In the genomic region with DNA sequence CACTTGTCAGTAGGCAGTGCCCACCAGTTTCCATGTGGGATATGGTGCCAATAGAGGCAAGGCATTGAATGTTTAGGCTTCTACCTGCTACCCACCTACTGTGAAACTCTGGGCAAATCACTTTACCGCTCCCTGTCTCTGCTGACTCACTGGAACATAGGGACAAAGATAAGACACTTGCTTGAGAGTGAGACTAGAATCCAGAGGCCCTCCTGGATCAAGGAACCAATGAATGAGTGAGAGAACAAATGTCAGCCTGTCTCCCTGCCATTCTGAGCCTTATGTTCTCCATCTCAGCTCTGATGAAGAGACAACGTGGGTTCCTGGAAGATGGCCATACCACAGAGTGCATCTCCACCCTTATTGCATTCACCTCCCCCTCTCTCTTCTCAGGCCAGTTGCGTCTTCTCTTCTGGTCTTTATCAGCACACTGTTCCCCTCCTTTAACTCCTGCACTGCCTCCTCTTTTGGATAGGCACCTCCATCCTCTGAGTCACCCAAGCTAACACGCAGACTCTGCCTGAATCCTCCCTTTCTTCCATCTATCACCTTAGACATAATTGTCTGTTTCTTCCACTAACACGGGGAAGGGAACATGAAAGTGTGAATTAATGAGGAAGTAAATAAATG, we compare ENCODE assay signal across 22 cellular contexts. TPM values are rescaled to one million over a fixed set of nuclear protein-coding genes. Genes with fewer than 3 reads are reported as not detected.
A peak's percentile ranks its signal among the peaks of the same experiment; 100 is the strongest.
DNase-seq lines count a peak whose midpoint lies in the region; ATAC-seq and TF ChIP-seq lines count a peak whose summit lies in the region.
"Had no signal": no experiment of that assay in that cellular context is flagged by ENCODE, and none has a peak within 500 bp of the region (broad histone marks: within the 10 kb centered on the region; RNA-seq: fewer than 3 reads in every experiment).

No MANE protein-coding gene starts in this region.

- no peaks in the 10 kb centered on the region for H3K4me1 Mint-ChIP-seq in mesothelial cell of epicardium
- no peaks in the 10 kb centered on the region for H3K4me1 Mint-ChIP-seq in activated CD4-positive, alpha-beta memory T cell treated with anti-CD3 and anti-CD28 coated beads for 36 hours (ENCODE audit: low read depth)
- H3K4me1 Mint-ChIP-seq: CD4-positive, CD25-positive, alpha-beta regulatory T cell; CD8-positive, alpha-beta memory T cell had no signal

- no peak overlapping the region for H3K27ac ChIP-seq in upper lobe of left lung

- no peak overlapping the region for H3K4me3 ChIP-seq in upper lobe of left lung
- H3K4me3 ChIP-seq: GM12878, GM23338 had no signal

- H3K27me3 ChIP-seq in upper lobe of left lung, result no peaks in the 10 kb centered on the region
- H3K27me3 ChIP-seq: BE2C had no signal

- H3K27ac Mint-ChIP-seq in mesothelial cell of epicardium, result no peak overlapping the region
- H3K27ac Mint-ChIP-seq in activated CD4-positive, alpha-beta memory T cell treated with anti-CD3 and anti-CD28 coated beads for 36 hours, result no peak overlapping the region
- H3K27ac Mint-ChIP-seq: CD4-positive, CD25-positive, alpha-beta regulatory T cell; CD8-positive, alpha-beta memory T cell; GM23338 had no signal

- peaks cover 21% of the 10 kb centered on the region for H3K9me3 Mint-ChIP-seq in mesothelial cell of epicardium
- no peaks in the 10 kb centered on the region for H3K9me3 Mint-ChIP-seq in activated CD4-positive, alpha-beta memory T cell treated with anti-CD3 and anti-CD28 coated beads for 36 hours
- H3K9me3 Mint-ChIP-seq: CD4-positive, CD25-positive, alpha-beta regulatory T cell; CD8-positive, alpha-beta memory T cell; GM23338 had no signal

- TF ChIP-seq POLR2A in erythroblast (IDR thresholded peaks at IDR 0.05; ENCODE audit: low read length) (no peak), upper lobe of left lung (IDR thresholded peaks at IDR 0.05) (no peak)

- no peaks in the 10 kb centered on the region for H3K9me3 ChIP-seq in upper lobe of left lung
- H3K9me3 ChIP-seq: BE2C had no signal

- TF ChIP-seq CTCF in upper lobe of left lung (IDR thresholded peaks at IDR 0.05) (no peak), mesothelial cell of epicardium (IDR thresholded peaks at IDR 0.05; ENCODE audit: unreplicated experiment) (no peak)

- ATAC-seq in upper lobe of left lung (ENCODE audit: low FRiP score in 2 of 2), result peak; percentile 20 to 55

- CTCF ChIA-PET in activated CD4-positive, alpha-beta memory T cell treated with anti-CD3 and anti-CD28 coated beads for 36 hours (lab: Charles Lee), result interaction anchor here (1.2 to 2.9 kb wide), 3 partner anchors 175 to 529 kb away, joined by 4 to 15 read pairs (median 5); no protein-coding TSS in a partner anchor

- intact Hi-C loops in activated CD4-positive, alpha-beta memory T cell treated with anti-CD3 and anti-CD28 coated beads for 36 hours (cut with micrococcal nuclease), result loop anchor here (5.0 kb wide), 2 partner anchors 173 to 323 kb away; no protein-coding TSS in a partner anchor

- DNase-seq in OCI-M1 (lab: John Stamatoyannopoulos, UW) (peak; percentile 29), amniotic epithelial cell (ENCODE audit: low read depth) (peak; percentile 3), erythroblast (lab: John Stamatoyannopoulos, UW) (peak; percentile 50 to 72), upper lobe of left lung (no peak), NCI-H128 (lab: John Stamatoyannopoulos, UW; ENCODE audit: unreplicated experiment) (no peak), mesothelial cell of epicardium (ENCODE audit: low spot score in 2 of 2, unreplicated experiment in 2 of 2) (no peak)
- no peak for DNase-seq in activated CD4-positive, alpha-beta memory T cell treated with anti-CD3 and anti-CD28 coated beads for 36 hours
- DNase-seq: ACHN; BE2C; CD4-positive, CD25-positive, alpha-beta regulatory T cell; CD8-positive, alpha-beta memory T cell; COR-L47; DMS 273 treated with DMSO at 0.1 percent for 48 hours; DMS53; DND-41; EL; HCEC 1CT had no signal

- H3K4me1 ChIP-seq in upper lobe of left lung, result no peaks in the 10 kb centered on the region
- H3K4me1 ChIP-seq: BE2C had no signal

- 60 to 70% methylated on average over 3 to 5 of the region's 5 CpGs for WGBS in upper lobe of left lung, 2 donors

- peaks cover 33% of the 10 kb centered on the region for H3K27me3 Mint-ChIP-seq in mesothelial cell of epicardium (ENCODE audit: low read depth)
- peaks cover 9% of the 10 kb centered on the region for H3K27me3 Mint-ChIP-seq in activated CD4-positive, alpha-beta memory T cell treated with anti-CD3 and anti-CD28 coated beads for 36 hours

- no peak for TF ChIP-seq EP300 in upper lobe of left lung (IDR thresholded peaks at IDR 0.05)

- POLR2A ChIA-PET in activated CD4-positive, alpha-beta memory T cell treated with anti-CD3 and anti-CD28 coated beads for 36 hours (lab: Charles Lee), result no interaction called here

- no peak overlapping the region for H3K4me3 Mint-ChIP-seq in mesothelial cell of epicardium
- H3K4me3 Mint-ChIP-seq in activated CD4-positive, alpha-beta memory T cell treated with anti-CD3 and anti-CD28 coated beads for 36 hours, result no peak overlapping the region
- H3K4me3 Mint-ChIP-seq: CD4-positive, CD25-positive, alpha-beta regulatory T cell; CD8-positive, alpha-beta memory T cell; GM23338 had no signal

- H3K36me3 ChIP-seq in upper lobe of left lung, result no peaks in the 10 kb centered on the region
- H3K36me3 ChIP-seq: BE2C had no signal

- H3K36me3 Mint-ChIP-seq in mesothelial cell of epicardium, result no peaks in the 10 kb centered on the region
- no peaks in the 10 kb centered on the region for H3K36me3 Mint-ChIP-seq in activated CD4-positive, alpha-beta memory T cell treated with anti-CD3 and anti-CD28 coated beads for 36 hours
- H3K36me3 Mint-ChIP-seq: CD4-positive, CD25-positive, alpha-beta regulatory T cell; CD8-positive, alpha-beta memory T cell had no signal

RNA-seq across cellular contexts. Expression of gene PRRG3, which starts 15.3 kb away (rescaled TPM):
- total RNA-seq in upper lobe of left lung (1 to 10 TPM in 1 of 6 donors, under 1 TPM in 3, not detected in 2; 0.20 to 4.1 (median 0.21) TPM), mesothelial cell of epicardium (1.9 to 2.5 TPM (median 2.3 TPM) in 3 replicates)
- total RNA-seq in activated CD4-positive, alpha-beta memory T cell treated with anti-CD3 and anti-CD28 coated beads for 36 hours, result not detected
- total RNA-seq: A172; CD4-positive, CD25-positive, alpha-beta regulatory T cell; CD8-positive, alpha-beta memory T cell; G401; GM12878; HT-29 had no signal

RNA-seq across cellular contexts. Expression of gene FATE1, which starts 35.9 kb away (rescaled TPM):
- total RNA-seq in upper lobe of left lung (under 1 TPM in 1 of 6 donors, not detected in 5; 0.88 TPM), mesothelial cell of epicardium (not detected in 3 replicates)
- not detected for total RNA-seq in activated CD4-positive, alpha-beta memory T cell treated with anti-CD3 and anti-CD28 coated beads for 36 hours
- total RNA-seq: A172; CD4-positive, CD25-positive, alpha-beta regulatory T cell; CD8-positive, alpha-beta memory T cell; G401; GM12878; HT-29 had no signal

RNA-seq across cellular contexts. Expression of gene CNGA2, which starts 54.6 kb away (rescaled TPM):
- total RNA-seq in upper lobe of left lung, result not detected
- not detected in 3 replicates for total RNA-seq in mesothelial cell of epicardium
- not detected for total RNA-seq in activated CD4-positive, alpha-beta memory T cell treated with anti-CD3 and anti-CD28 coated beads for 36 hours
- total RNA-seq: A172; CD4-positive, CD25-positive, alpha-beta regulatory T cell; CD8-positive, alpha-beta memory T cell; G401; GM12878; GM23338; HT-29 had no signal

Comparison
In these comparisons a context has a peak if more than half of its experiments do, and no peak if none do; other contexts are left out.
1. DNase-seq: peak in OCI-M1 (single experiment), amniotic epithelial cell (single experiment) and erythroblast (2 of 2); none in upper lobe of left lung (0 of 2), NCI-H128 (single experiment), mesothelial cell of epicardium (0 of 2) and activated CD4-positive, alpha-beta memory T cell treated with anti-CD3 and anti-CD28 coated beads for 36 hours (single experiment).